ENCODE assay signal across 1 cellular context in genomic region chr20:50044353-50044960, GRCh38.
A peak's percentile ranks its signal among the peaks of the same experiment; 100 is the strongest.
TF ChIP-seq lines count a peak whose summit lies in the region.

No MANE protein-coding gene starts in this region.

TF ChIP-seq in HepG2, 621 proteins besides CTCF, POLR2A, EP300 and RAD21 (continued from another document and continues in another):
- TF ChIP-seq NFYB (CRISPR knock-in tag; IDR thresholded peaks at IDR 0.05) (no peak), THYN1 (CRISPR knock-in tag; IDR thresholded peaks at IDR 0.05; ENCODE audit: borderline replicate concordance, low read depth) (no peak), CENPT (CRISPR knock-in tag; IDR thresholded peaks at IDR 0.05; ENCODE audit: low read depth) (no peak), CERS6 (CRISPR knock-in tag; IDR thresholded peaks at IDR 0.05) (no peak), MED8 (CRISPR knock-in tag; IDR thresholded peaks at IDR 0.05; ENCODE audit: insufficient replicate concordance) (no peak), HDAC1 (CRISPR knock-in tag; IDR thresholded peaks at IDR 0.05) (no peak), SMAD1 (CRISPR knock-in tag; IDR thresholded peaks at IDR 0.05; ENCODE audit: borderline replicate concordance, low read depth) (no peak), ZNF784 (CRISPR knock-in tag; IDR thresholded peaks at IDR 0.05; ENCODE audit: borderline replicate concordance) (no peak), ZNF101 (CRISPR knock-in tag; IDR thresholded peaks at IDR 0.05; ENCODE audit: borderline replicate concordance, low read depth) (no peak), ZNF383 (CRISPR knock-in tag; IDR thresholded peaks at IDR 0.05; ENCODE audit: borderline replicate concordance) (no peak), DRAP1 (CRISPR knock-in tag; IDR thresholded peaks at IDR 0.05) (peak; percentile 49; the same call in 1 of the 2 replicates), ZNF18 (CRISPR knock-in tag; IDR thresholded peaks at IDR 0.05; ENCODE audit: insufficient replicate concordance) (no peak), ARID5B (CRISPR knock-in tag; IDR thresholded peaks at IDR 0.05) (0 out of 2 replicates have a peak, but pooled peaks have one; percentile 5), ATF7 (IDR thresholded peaks at IDR 0.05) (no peak), ATF7 (CRISPR knock-in tag; IDR thresholded peaks at IDR 0.05) (no peak), PREB (CRISPR knock-in tag; IDR thresholded peaks at IDR 0.05) (no peak), IKZF1 (IDR thresholded peaks at IDR 0.05) (no peak), ZBTB33 (CRISPR knock-in tag; IDR thresholded peaks at IDR 0.05) (no peak), TMF1 (CRISPR knock-in tag; IDR thresholded peaks at IDR 0.05; ENCODE audit: low read depth) (no peak), CBX5 (CRISPR knock-in tag; IDR thresholded peaks at IDR 0.05; ENCODE audit: borderline replicate concordance) (no peak), ZNF83 (CRISPR knock-in tag; IDR thresholded peaks at IDR 0.05; ENCODE audit: borderline replicate concordance) (no peak), ZNF639 (CRISPR knock-in tag; conservative IDR thresholded peaks at IDR 0.05) (no peak), ZNF354B (CRISPR knock-in tag; IDR thresholded peaks at IDR 0.05) (no peak), MIER3 (CRISPR knock-in tag; IDR thresholded peaks at IDR 0.05; ENCODE audit: borderline replicate concordance) (0 out of 2 replicates have a peak, but pooled peaks have one; percentile 17), FOXK1 (CRISPR knock-in tag; IDR thresholded peaks at IDR 0.05; ENCODE audit: borderline replicate concordance, low read depth) (peak; percentile 14; the same call in 1 of the 2 replicates), HNRNPH1 (optimal IDR thresholded peaks at IDR 0.05; ENCODE audit: low read depth, low read length) (no peak), ZNF160 (CRISPR knock-in tag; IDR thresholded peaks at IDR 0.05) (no peak), U2AF2 (IDR thresholded peaks at IDR 0.05; ENCODE audit: low read depth, low read length) (no peak), NR2F6 (IDR thresholded peaks at IDR 0.05) (no peak; the same call in 1 of the 2 replicates), NR2F6 (CRISPR knock-in tag; IDR thresholded peaks at IDR 0.05) (no peak; the same call in 1 of the 2 replicates), PRDM4 (CRISPR knock-in tag; IDR thresholded peaks at IDR 0.05; ENCODE audit: borderline replicate concordance) (no peak), KDM1A (CRISPR knock-in tag; IDR thresholded peaks at IDR 0.05) (0 out of 2 replicates have a peak, but pooled peaks have one; percentile 30), MXD4 (CRISPR knock-in tag; IDR thresholded peaks at IDR 0.05) (no peak), KLF11 (CRISPR knock-in tag; IDR thresholded peaks at IDR 0.05) (0 out of 2 replicates have a peak, but pooled peaks have one; percentile 37), DNMT1 (CRISPR knock-in tag; IDR thresholded peaks at IDR 0.05) (no peak), ZFP36L1 (CRISPR knock-in tag; IDR thresholded peaks at IDR 0.05) (no peak), ZNF274 (CRISPR knock-in tag; IDR thresholded peaks at IDR 0.05) (no peak), NCOA2 (CRISPR knock-in tag; IDR thresholded peaks at IDR 0.05) (no peak), ZNF142 (CRISPR knock-in tag; IDR thresholded peaks at IDR 0.05) (no peak; the same call in 1 of the 2 replicates), ZNF703 (CRISPR knock-in tag; IDR thresholded peaks at IDR 0.05; ENCODE audit: borderline replicate concordance) (no peak), ZNF746 (CRISPR knock-in tag; IDR thresholded peaks at IDR 0.05) (no peak), RARG (CRISPR knock-in tag; IDR thresholded peaks at IDR 0.05; ENCODE audit: low read depth) (no peak)
